In genomic region chr11:20484416-20484815, GRCh38 we compare ENCODE assay signal across 6 cellular contexts.
DNase-seq lines count a peak whose midpoint lies in the region; ATAC-seq, FAIRE-seq and TF ChIP-seq lines count a peak whose summit lies in the region.
"Not testable (repeated sequence)": the region's sequence is repeated elsewhere in the genome, so short reads cannot be mapped to it uniquely, and the experiment has no call there.

No MANE protein-coding gene starts in this region.

- intact Hi-C loops in IMR-90 (cut with micrococcal nuclease); K562 (cut with micrococcal nuclease): not testable (repeated sequence)
- intact Hi-C loops in mammary epithelial cell (cut with micrococcal nuclease): loop anchor here (5.0 kb wide), 1 partner anchor 83 kb away; no protein-coding TSS in a partner anchor

- not testable (repeated sequence) for ATAC-seq in IMR-90 (ENCODE audit: low read depth); K562
- ATAC-seq in foreskin keratinocyte: peak; percentile 61

- not testable (repeated sequence) for TF ChIP-seq EP300 in K562 (IDR thresholded peaks at IDR 0.05; ENCODE audit: low read length)

- not testable (repeated sequence) for TF ChIP-seq POLR2A in IMR-90 (IDR thresholded peaks at IDR 0.05; ENCODE audit: low read depth, low read length); K562 (conservative IDR thresholded peaks at IDR 0.05)

- peak overlapping the region; percentile 44 for H3K27ac Mint-ChIP-seq in T-helper 2 cell treated with Interferon-gamma antibody and Interleukin-4, amounts not matched to agents 5 μg/mL and 100 μg/mL, for 36 hours

- POLR2A ChIA-PET in IMR-90 (lab: Charles Lee; ENCODE audit: unreplicated experiment): not testable (repeated sequence)
- POLR2A ChIA-PET in K562 (lab: Yijun Ruan, JAX): interaction anchor here (0.8 kb wide), 1 partner anchor 11 kb away, joined by 3 read pairs; no protein-coding TSS in a partner anchor

- dilution Hi-C loops in IMR-90 (cut with HindIII; ENCODE audit: low sequenced_read_pairs, unreplicated experiment); mammary epithelial cell (cut with HindIII; ENCODE audit: low sequenced_read_pairs); keratinocyte (cut with MboI; ENCODE audit: extremely low pct_ligation_motif_present, low sequenced_read_pairs): not testable (repeated sequence)

- peak overlapping the region; percentile 49 for H2BK5ac ChIP-seq in IMR-90 (ENCODE audit: low read depth, low read length, poor library complexity, severe bottlenecking)

- TF ChIP-seq CTCF in IMR-90 (conservative IDR thresholded peaks at IDR 0.05; ENCODE audit: low read depth, low read length); K562 (IDR thresholded peaks at IDR 0.05 in 2 of 3, conservative IDR thresholded peaks at IDR 0.05 in 1 of 3; ENCODE audit: insufficient read depth in 2 of 3, low read depth in 1 of 3, low read length in 3 of 3); mammary epithelial cell (conservative IDR thresholded peaks at IDR 0.05 in 1 of 2, IDR thresholded peaks at IDR 0.05 in 1 of 2; ENCODE audit: extremely low read depth in 1 of 2, insufficient read depth in 1 of 2, low read depth in 1 of 2, low read length in 2 of 2); foreskin keratinocyte (conservative IDR thresholded peaks at IDR 0.05); keratinocyte (optimal IDR thresholded peaks at IDR 0.05 in 1 of 3, IDR thresholded peaks at IDR 0.05 in 1 of 3, conservative IDR thresholded peaks at IDR 0.05 in 1 of 3; ENCODE audit: extremely low read depth in 1 of 3, insufficient read depth in 2 of 3, low read length in 3 of 3): not testable (repeated sequence)

- H3K36me3 ChIP-seq in IMR-90 (ENCODE audit: control insufficient read depth, insufficient read depth, low read length); mammary epithelial cell (ENCODE audit: insufficient read depth, low read length); keratinocyte (ENCODE audit: control insufficient read depth in 2 of 2, extremely low read depth in 1 of 2, insufficient read depth in 2 of 2, low read length in 2 of 2): not testable (repeated sequence)
- H3K36me3 ChIP-seq in K562 (ENCODE audit: control insufficient read depth, insufficient read depth, low read length): peaks cover 38% of the 10 kb centered on the region

- not testable (repeated sequence) for H3K4me1 Mint-ChIP-seq in T-helper 2 cell treated with Interferon-gamma antibody and Interleukin-4, amounts not matched to agents 5 μg/mL and 100 μg/mL, for 36 hours (ENCODE audit: low read depth)

- not testable (repeated sequence) for H3K14ac ChIP-seq in IMR-90 (replicated peaks; ENCODE audit: low read depth, low read length)

- not testable (repeated sequence) for H3K9me1 ChIP-seq in IMR-90 (ENCODE audit: insufficient read depth, low read length); K562 (ENCODE audit: control insufficient read depth, insufficient read depth, low read length); keratinocyte (ENCODE audit: control insufficient read depth, extremely low read depth, insufficient read depth, low read length)

- H3K4me3 Mint-ChIP-seq in T-helper 2 cell treated with Interferon-gamma antibody and Interleukin-4, amounts not matched to agents 5 μg/mL and 100 μg/mL, for 36 hours: not testable (repeated sequence)

- H3K27ac ChIP-seq in IMR-90 (ENCODE audit: insufficient read depth, low read length); K562 (ENCODE audit: extremely low read depth, low read depth, low read length): not testable (repeated sequence)
- H3K27ac ChIP-seq in mammary epithelial cell (ENCODE audit: insufficient read depth, low read depth, low read length) (peak overlapping the region; percentile 61), foreskin keratinocyte (peak overlapping the region; percentile 42), keratinocyte (ENCODE audit: control insufficient read depth, insufficient read depth, low read length) (peak overlapping the region; percentile 48)

- not testable (repeated sequence) for H2AK9ac ChIP-seq in IMR-90 (replicated peaks; ENCODE audit: low read depth, low read length, poor library complexity)

- H4K20me1 ChIP-seq in IMR-90 (ENCODE audit: insufficient read depth, low read length); K562 (replicated peaks; ENCODE audit: control insufficient read depth, insufficient read depth, low read length); mammary epithelial cell (ENCODE audit: insufficient read depth, low read length); keratinocyte (ENCODE audit: control insufficient read depth, extremely low read depth, insufficient read depth, low read length): not testable (repeated sequence)

- H4K5ac ChIP-seq in IMR-90 (ENCODE audit: low read depth, low read length): peak overlapping the region; percentile 80; the same call in 1 of the 2 replicates

- H2BK120ac ChIP-seq in IMR-90 (ENCODE audit: low read depth, low read length): peak overlapping the region; percentile 57; the same call in 1 of the 2 replicates

- 0 out of 2 replicates have a peak overlapping the region, but pooled peaks have one; percentile 35 for H2BK20ac ChIP-seq in IMR-90 (ENCODE audit: low read depth, low read length)

- not testable (repeated sequence) for FAIRE-seq in K562 (lab: Jason Lieb, UNC); keratinocyte (lab: Jason Lieb, UNC)

- in situ Hi-C loops in IMR-90 (cut with MboI; ENCODE audit: low sequenced_read_pairs); K562 (cut with MboI); mammary epithelial cell (cut with MboI; ENCODE audit: low sequenced_read_pairs in 2 of 2): not testable (repeated sequence)

- H3K79me1 ChIP-seq in IMR-90 (ENCODE audit: low read depth in 1 of 2, low read length in 2 of 2): not testable (repeated sequence)

- peak overlapping the region in 1 of 2 experiments; percentile 49; a peak in 2 of 4 replicates for H4K8ac ChIP-seq in IMR-90 (ENCODE audit: low read depth in 2 of 2, low read length in 2 of 2)

- DNase-seq in IMR-90; T-helper 2 cell treated with Interferon-gamma antibody and Interleukin-4, amounts not matched to agents 5 μg/mL and 100 μg/mL, for 36 hours (ENCODE audit: low spot score); K562 (ENCODE audit: extremely low read depth in 1 of 4, low spot score in 3 of 4); foreskin keratinocyte; keratinocyte (ENCODE audit: low read depth, low spot score): not testable (repeated sequence)
- peak; percentile 3 for DNase-seq in mammary epithelial cell

- WGBS in IMR-90 (ENCODE audit: extremely low coverage in 2 of 2, insufficient read length in 1 of 2), 2 experiments: no CpG with 5 or more reads among the region's 1 CpG
- 85% methylated on average over 1 of the region's 1 CpG for WGBS in K562 (ENCODE audit: insufficient coverage, low coverage, missing lambda C conversion rate)
- WGBS in mammary epithelial cell (ENCODE audit: low coverage, missing lambda C conversion rate): 100% methylated on average over 1 of the region's 1 CpG

- H2AFZ ChIP-seq in IMR-90 (replicated peaks; ENCODE audit: low read length, poor library complexity); K562 (ENCODE audit: low read depth, low read length); keratinocyte (ENCODE audit: control insufficient read depth, low read length): not testable (repeated sequence)
- H2AFZ ChIP-seq in mammary epithelial cell (ENCODE audit: low read depth, low read length): peak overlapping the region; percentile 59

- H3K4me1 ChIP-seq in IMR-90 (ENCODE audit: control insufficient read depth, insufficient read depth, low read length): not testable (repeated sequence)
- H3K4me1 ChIP-seq in K562 (replicated peaks in 1 of 2; ENCODE audit: control insufficient read depth in 2 of 2, insufficient read depth in 2 of 2, low read length in 2 of 2) (peaks cover 0 to 21% of the 10 kb centered on the region in 2 experiments; a peak in 3 of 5 replicates), mammary epithelial cell (ENCODE audit: insufficient read depth, low read length) (peaks cover 14% of the 10 kb centered on the region), foreskin keratinocyte (peaks cover 16% of the 10 kb centered on the region), keratinocyte (ENCODE audit: control insufficient read depth, extremely low read depth, insufficient read depth, low read length) (peaks cover 14% of the 10 kb centered on the region)

- H3K4me2 ChIP-seq in IMR-90 (ENCODE audit: low read depth, low read length); K562 (ENCODE audit: insufficient read depth, low read length): not testable (repeated sequence)
- H3K4me2 ChIP-seq in mammary epithelial cell (ENCODE audit: insufficient read depth, low read depth, low read length) (peak overlapping the region; percentile 72), keratinocyte (ENCODE audit: control insufficient read depth, extremely low read depth, insufficient read depth, low read depth, low read length) (peak overlapping the region; percentile 51)

- not testable (repeated sequence) for H3K9me3 Mint-ChIP-seq in T-helper 2 cell treated with Interferon-gamma antibody and Interleukin-4, amounts not matched to agents 5 μg/mL and 100 μg/mL, for 36 hours

- H4K91ac ChIP-seq in IMR-90 (ENCODE audit: insufficient read depth, low read depth, low read length): not testable (repeated sequence)

- H3K9me3 ChIP-seq in IMR-90 (ENCODE audit: control insufficient read depth, insufficient read depth, low read length); K562 (replicated peaks; ENCODE audit: control insufficient read depth, insufficient read depth, low read depth, low read length); mammary epithelial cell (replicated peaks; ENCODE audit: insufficient read depth, low read length); keratinocyte (ENCODE audit: control insufficient read depth, low read depth, low read length): not testable (repeated sequence)

- H3K56ac ChIP-seq in IMR-90 (ENCODE audit: extremely low read depth, insufficient read depth, low read length): not testable (repeated sequence)

- not testable (repeated sequence) for H3K4me3 ChIP-seq in IMR-90 (ENCODE audit: insufficient read depth, low read depth, low read length); K562; mammary epithelial cell (replicated peaks in 1 of 3; ENCODE audit: insufficient read depth in 1 of 3, low read depth in 2 of 3, low read length in 3 of 3); keratinocyte (ENCODE audit: control insufficient read depth in 2 of 3, extremely low read depth in 1 of 3, insufficient read depth in 2 of 3, low read depth in 1 of 3, low read length in 3 of 3)

- H3K18ac ChIP-seq in IMR-90 (ENCODE audit: low read depth, low read length): 0 out of 2 replicates have a peak overlapping the region, but pooled peaks have one; percentile 76

- not testable (repeated sequence) for H3K27me3 Mint-ChIP-seq in T-helper 2 cell treated with Interferon-gamma antibody and Interleukin-4, amounts not matched to agents 5 μg/mL and 100 μg/mL, for 36 hours (ENCODE audit: low read depth)

- TF ChIP-seq RAD21 in IMR-90 (IDR thresholded peaks at IDR 0.05; ENCODE audit: low read length); K562 (CRISPR knock-in tag; conservative IDR thresholded peaks at IDR 0.05 in 1 of 2, IDR thresholded peaks at IDR 0.05 in 1 of 2): not testable (repeated sequence)

- H3K79me2 ChIP-seq in K562 (ENCODE audit: control insufficient read depth, insufficient read depth, low read length): peaks cover 15% of the 10 kb centered on the region
- not testable (repeated sequence) for H3K79me2 ChIP-seq in mammary epithelial cell (ENCODE audit: insufficient read depth, low read length); keratinocyte (ENCODE audit: control insufficient read depth, insufficient read depth, low read length)

- BruUV-seq in IMR-90 (replicated peaks; lab: Mats Ljungman, UMichigan); K562 (replicated peaks; lab: Mats Ljungman, UMichigan); mammary epithelial cell (replicated peaks; lab: Mats Ljungman, UMichigan): not testable (repeated sequence)

- CTCF ChIA-PET in IMR-90 (lab: Yijun Ruan, JAX); K562 (lab: Yijun Ruan, JAX; ENCODE audit: low intra/inter-chr PET ratio); mammary epithelial cell (lab: Charles Lee; ENCODE audit: low non-redundant PET): not testable (repeated sequence)

- H2AK5ac ChIP-seq in IMR-90 (ENCODE audit: low read depth, low read length): not testable (repeated sequence)

- H2BK15ac ChIP-seq in IMR-90 (ENCODE audit: low read depth, low read length): not testable (repeated sequence)

- not testable (repeated sequence) for H3K27me3 ChIP-seq in IMR-90 (ENCODE audit: control insufficient read depth, insufficient read depth, low read length); K562 (ENCODE audit: control insufficient read depth in 2 of 2, insufficient read depth in 2 of 2, low read length in 2 of 2); mammary epithelial cell (ENCODE audit: insufficient read depth, low read length); foreskin keratinocyte; keratinocyte (ENCODE audit: control insufficient read depth, extremely low read depth, insufficient read depth, low read length)

- H3K36me3 Mint-ChIP-seq in T-helper 2 cell treated with Interferon-gamma antibody and Interleukin-4, amounts not matched to agents 5 μg/mL and 100 μg/mL, for 36 hours (ENCODE audit: low read depth): peaks cover 22% of the 10 kb centered on the region

- not testable (repeated sequence) for H3K9ac ChIP-seq in IMR-90 (ENCODE audit: low read depth, low read length); K562 (ENCODE audit: insufficient read depth in 1 of 2, low read depth in 2 of 2, low read length in 2 of 2); mammary epithelial cell (ENCODE audit: insufficient read depth, low read length); keratinocyte (ENCODE audit: control insufficient read depth, extremely low read depth, insufficient read depth, low read length)

- H3K23ac ChIP-seq in IMR-90 (ENCODE audit: low read depth, low read length): not testable (repeated sequence)

- H3K4ac ChIP-seq in IMR-90 (ENCODE audit: low read depth, low read length): peak overlapping the region; percentile 18; the same call in 1 of the 2 replicates
